ENCODE assay signal across 20 cellular contexts in the genomic region with DNA sequence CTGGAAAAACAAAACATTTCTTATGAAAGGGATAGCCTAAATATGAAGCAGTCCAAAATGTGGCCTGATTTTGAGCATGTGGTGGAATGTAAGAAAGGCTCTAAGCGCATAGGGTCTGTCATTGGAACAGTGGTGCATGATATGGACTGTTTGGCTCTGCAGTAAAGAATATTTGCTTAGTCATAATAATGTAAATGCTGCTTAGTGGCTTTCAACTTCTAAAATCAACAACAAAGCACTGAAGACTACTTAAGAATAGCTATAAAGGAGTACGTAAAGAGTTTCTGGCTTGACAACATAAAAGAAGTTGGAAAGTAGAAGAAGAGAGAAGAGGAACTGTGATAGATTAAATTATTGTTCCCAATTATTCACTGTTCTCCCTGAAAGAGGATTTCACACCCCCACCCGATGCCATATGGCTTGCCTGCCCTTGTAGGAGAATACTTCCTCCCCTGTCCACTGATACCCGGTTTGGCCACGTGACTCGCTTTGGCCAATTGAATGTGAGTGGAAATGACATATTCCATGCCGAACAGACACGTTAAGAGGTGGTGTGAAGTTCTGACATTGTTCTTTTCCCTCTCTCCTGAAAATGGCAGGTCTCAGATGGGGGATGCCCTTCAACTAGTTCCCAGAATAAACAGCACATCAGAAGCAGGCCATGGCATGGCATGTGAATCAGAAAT. TPM values are rescaled to one million over a fixed set of nuclear protein-coding genes. Genes with fewer than 3 reads are reported as not detected.
"Had no signal": no experiment of that assay in that cellular context is flagged by ENCODE, and none has a peak within 500 bp of the region (broad histone marks: within the 10 kb centered on the region; RNA-seq: fewer than 3 reads in every experiment).

No MANE protein-coding gene starts in this region.

- H3K27ac ChIP-seq: neutrophil, skin epidermis, testis had no signal

- H3K9me3 ChIP-seq: heart left ventricle, neutrophil, testis, tibial nerve had no signal

- H3K36me3 ChIP-seq: heart left ventricle, neutrophil, tibial nerve had no signal

- DNase-seq: cortex of kidney; dorsolateral prefrontal cortex; effector CD8-positive, alpha-beta T cell; heart left ventricle; hippocampal formation; kidney glomerular epithelial cell; mesendoderm; naive thymus-derived CD8-positive, alpha-beta T cell; stimulated activated CD4-positive, alpha-beta T cell treated with anti-CD3 and anti-CD28 coated beads, Interleukin-2, amount 100 ng/mL, for 24 hours; stimulated activated CD4-positive, alpha-beta T cell treated with anti-CD3 and anti-CD28 coated beads, Interleukin-4, amount 100 ng/mL, for 4 hours; stimulated activated naive B cell treated with anti-CD40 and anti-IgM and Interleukin-4, amounts not matched to agents 10 μg/mL and 1 μg/mL and 100 μg/mL, for 72 hours; stimulated activated naive CD8-positive, alpha-beta T cell treated with anti-CD3 and anti-CD28 coated beads, Interleukin-15, amount 100 ng/mL, for 72 hours; testis had no signal

- H3K27me3 ChIP-seq: testis, tibial nerve had no signal

- FAIRE-seq: frontal cortex had no signal

- H3K4me3 ChIP-seq: dorsolateral prefrontal cortex, heart left ventricle, skin epidermis, testis, tibial nerve had no signal

- ATAC-seq: heart left ventricle; naive thymus-derived CD8-positive, alpha-beta T cell; stimulated activated naive B cell treated with anti-CD40 and anti-IgM and Interleukin-4, amounts not matched to agents 10 μg/mL and 1 μg/mL and 100 μg/mL, for 72 hours; stimulated activated naive CD8-positive, alpha-beta T cell treated with anti-CD3 and anti-CD28 coated beads, Interleukin-15, amount 100 ng/mL, for 72 hours had no signal

RNA-seq across cellular contexts. Expression of gene STUM, which starts 5.2 kb away (rescaled TPM):
- total RNA-seq: fibroblast of lung, mononuclear cell, pulmonary artery endothelial cell had no signal
- polyA plus RNA-seq: naive thymus-derived CD8-positive, alpha-beta T cell had no signal
